Comparison of ENCODE assay signal across 19 cellular contexts in genomic region chr1:243315933-243316332, GRCh38.
DNase-seq lines count a peak whose midpoint lies in the region; ATAC-seq and TF ChIP-seq lines count a peak whose summit lies in the region.
"Had no signal": no experiment of that assay in that cellular context is flagged by ENCODE, and none has a peak within 500 bp of the region (broad histone marks: within the 10 kb centered on the region; RNA-seq: fewer than 3 reads in every experiment).

No MANE protein-coding gene starts in this region.

- peak overlapping the region; percentile 7 for H3K27ac Mint-ChIP-seq in activated naive CD8-positive, alpha-beta T cell
- H3K27ac Mint-ChIP-seq in activated naive CD8-positive, alpha-beta T cell treated with anti-CD3 and anti-CD28 coated beads for 36 hours, result no peak overlapping the region
- H3K27ac Mint-ChIP-seq in CD4-positive, alpha-beta T cell, result no peak overlapping the region

- no peak for ATAC-seq in CD4-positive, alpha-beta T cell (ENCODE audit: poor library complexity)

- TF ChIP-seq CTCF in thyroid gland (IDR thresholded peaks at IDR 0.05), result no peak
- no peak for TF ChIP-seq CTCF in CD4-positive, alpha-beta T cell (IDR thresholded peaks at IDR 0.05)

- peaks cover 54 to 57% of the 10 kb centered on the region in 2 donors for H3K4me1 ChIP-seq in thyroid gland
- H3K4me1 ChIP-seq: Peyer's patch had no signal

- DNase-seq in activated naive CD8-positive, alpha-beta T cell treated with anti-CD3 and anti-CD28 coated beads for 36 hours, result no peak
- DNase-seq in caudate nucleus (lab: John Stamatoyannopoulos, UW) (no peak), inferior parietal cortex (ENCODE audit: extremely low spot score) (peak; percentile 34), thyroid gland (no peak), Kasumi-1 (lab: John Stamatoyannopoulos, UW) (no peak), NCI-H1436 (lab: John Stamatoyannopoulos, UW) (no peak)
- DNase-seq in CD4-positive, alpha-beta T cell, result no peak
- DNase-seq: 8988T; activated CD4-positive, alpha-beta T cell treated with anti-CD3 and anti-CD28 coated beads for 48 hours; activated CD8-positive, alpha-beta memory T cell treated with anti-CD3 and anti-CD28 coated beads, Interleukin-2, amount 50 U/mL, for 4 hours; brain microvascular endothelial cell; KG1; NCI-H1105; Peyer's patch; stimulated activated CD4-positive, alpha-beta T cell treated with anti-CD3 and anti-CD28 coated beads, Interleukin-12 subunit alpha, Interleukin-12 subunit beta, amount 100 ng/mL, for 4 hours; trophoblast cell had no signal

- no peaks in the 10 kb centered on the region for H3K27me3 ChIP-seq in thyroid gland
- no peaks in the 10 kb centered on the region for H3K27me3 ChIP-seq in CD4-positive, alpha-beta T cell (ENCODE audit: control insufficient read depth, insufficient read depth, low read length)
- H3K27me3 ChIP-seq: BLaER1 treated with 17β-estradiol and CSF1 and Interleukin-3, amounts not matched to agents 10 nM and 100 nM; brain microvascular endothelial cell; Peyer's patch had no signal

- CTCF ChIA-PET in CD4-positive, alpha-beta T cell (lab: Charles Lee), result no interaction called here

- POLR2A ChIA-PET in CD4-positive, alpha-beta T cell (lab: Charles Lee), result no interaction called here

- no peaks in the 10 kb centered on the region for H3K9me3 Mint-ChIP-seq in activated naive CD8-positive, alpha-beta T cell (ENCODE audit: low read depth)
- no peaks in the 10 kb centered on the region for H3K9me3 Mint-ChIP-seq in activated naive CD8-positive, alpha-beta T cell treated with anti-CD3 and anti-CD28 coated beads for 36 hours
- H3K9me3 Mint-ChIP-seq in CD4-positive, alpha-beta T cell, result no peaks in the 10 kb centered on the region

- intact Hi-C loops in thyroid gland (cut with DNase I), result no loop called here
- intact Hi-C loops in CD4-positive, alpha-beta T cell (cut with DNase I, micrococcal nuclease), result no loop called here

- peak overlapping the region; percentile 91 for H3K27ac ChIP-seq in caudate nucleus (ENCODE audit: low read depth, low read length)
- peak overlapping the region; percentile 94 to 97 (median 96) for H3K27ac ChIP-seq in thyroid gland
- no peak overlapping the region for H3K27ac ChIP-seq in CD4-positive, alpha-beta T cell (ENCODE audit: low read depth, low read length)
- H3K27ac ChIP-seq: BLaER1 treated with 17β-estradiol and CSF1 and Interleukin-3, amounts not matched to agents 10 nM and 100 nM; brain microvascular endothelial cell; HL-60; Peyer's patch had no signal

- peaks cover 0 to 3% of the 10 kb centered on the region in 2 donors for H3K36me3 ChIP-seq in thyroid gland

- peaks cover 14% of the 10 kb centered on the region for H3K36me3 Mint-ChIP-seq in activated naive CD8-positive, alpha-beta T cell
- peaks cover 16% of the 10 kb centered on the region for H3K36me3 Mint-ChIP-seq in activated naive CD8-positive, alpha-beta T cell treated with anti-CD3 and anti-CD28 coated beads for 36 hours
- peaks cover 64% of the 10 kb centered on the region for H3K36me3 Mint-ChIP-seq in CD4-positive, alpha-beta T cell (ENCODE audit: low read depth)

- TF ChIP-seq POLR2A in thyroid gland (IDR thresholded peaks at IDR 0.05), result no peak

- H3K4me1 Mint-ChIP-seq in activated naive CD8-positive, alpha-beta T cell (ENCODE audit: low read depth), result no peaks in the 10 kb centered on the region
- peaks cover 11% of the 10 kb centered on the region for H3K4me1 Mint-ChIP-seq in activated naive CD8-positive, alpha-beta T cell treated with anti-CD3 and anti-CD28 coated beads for 36 hours
- H3K4me1 Mint-ChIP-seq in CD4-positive, alpha-beta T cell (ENCODE audit: low read depth), result no peaks in the 10 kb centered on the region

- no peaks in the 10 kb centered on the region for H3K9me3 ChIP-seq in thyroid gland
- no peaks in the 10 kb centered on the region for H3K9me3 ChIP-seq in CD4-positive, alpha-beta T cell (ENCODE audit: control insufficient read depth, low read length)
- H3K9me3 ChIP-seq: Peyer's patch had no signal

- no peak overlapping the region for H3K4me3 Mint-ChIP-seq in activated naive CD8-positive, alpha-beta T cell
- no peak overlapping the region for H3K4me3 Mint-ChIP-seq in activated naive CD8-positive, alpha-beta T cell treated with anti-CD3 and anti-CD28 coated beads for 36 hours
- H3K4me3 Mint-ChIP-seq in CD4-positive, alpha-beta T cell, result no peak overlapping the region

- H3K27me3 Mint-ChIP-seq in activated naive CD8-positive, alpha-beta T cell, result no peaks in the 10 kb centered on the region
- H3K27me3 Mint-ChIP-seq in activated naive CD8-positive, alpha-beta T cell treated with anti-CD3 and anti-CD28 coated beads for 36 hours, result no peaks in the 10 kb centered on the region
- H3K27me3 Mint-ChIP-seq in CD4-positive, alpha-beta T cell, result no peaks in the 10 kb centered on the region

- no peak overlapping the region for H3K4me3 ChIP-seq in thyroid gland (replicated peaks in 1 of 3)
- H3K4me3 ChIP-seq: BLaER1 treated with 17β-estradiol and CSF1 and Interleukin-3, amounts not matched to agents 10 nM and 100 nM; Peyer's patch had no signal
